In the genomic region with DNA sequence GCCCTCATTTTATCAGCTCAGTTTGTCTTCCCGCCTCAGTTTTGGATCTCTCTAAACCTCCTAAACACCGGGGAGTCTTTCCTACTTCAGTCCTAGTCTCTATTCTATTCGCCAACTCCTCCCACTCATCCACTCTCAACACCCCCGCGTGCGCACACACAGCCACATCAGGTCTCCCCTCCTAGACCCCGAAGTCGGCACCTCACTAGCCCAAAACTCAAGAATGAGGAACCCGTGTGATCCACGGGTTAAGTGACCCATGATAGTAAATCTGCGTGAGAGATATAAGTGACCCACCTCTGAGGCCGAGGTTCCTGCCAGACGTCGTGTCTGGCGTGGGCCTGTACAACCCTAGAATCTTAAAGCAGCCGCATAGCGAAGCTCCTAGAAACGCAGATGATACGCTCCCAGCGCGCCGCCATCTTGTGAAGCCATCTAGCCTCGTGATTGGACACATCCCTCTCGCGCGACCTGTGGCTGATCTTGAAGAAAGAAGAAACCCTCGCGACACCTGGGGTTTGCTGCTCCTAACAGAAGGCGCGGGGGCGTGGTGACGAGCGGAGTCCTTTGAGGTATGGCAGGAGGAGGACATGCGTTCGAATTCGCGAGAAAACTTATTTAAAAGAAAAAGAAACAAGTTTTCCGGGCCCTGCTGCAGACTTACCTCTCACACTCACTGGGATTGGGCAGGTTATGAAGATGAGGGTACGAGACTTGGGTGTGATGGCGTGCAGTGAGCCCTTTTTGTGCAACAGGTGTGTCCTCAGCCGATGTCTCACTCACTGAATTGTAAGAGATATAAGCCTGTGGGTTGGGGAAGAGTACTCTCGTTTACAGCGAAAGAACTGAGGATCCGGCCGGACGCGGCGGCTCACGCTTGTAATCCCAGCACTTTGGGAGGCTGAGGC, we compare ENCODE assay signal across 8 cellular contexts.
DNase-seq lines count a peak whose midpoint lies in the region; ATAC-seq and TF ChIP-seq lines count a peak whose summit lies in the region.

A gene with protein sequence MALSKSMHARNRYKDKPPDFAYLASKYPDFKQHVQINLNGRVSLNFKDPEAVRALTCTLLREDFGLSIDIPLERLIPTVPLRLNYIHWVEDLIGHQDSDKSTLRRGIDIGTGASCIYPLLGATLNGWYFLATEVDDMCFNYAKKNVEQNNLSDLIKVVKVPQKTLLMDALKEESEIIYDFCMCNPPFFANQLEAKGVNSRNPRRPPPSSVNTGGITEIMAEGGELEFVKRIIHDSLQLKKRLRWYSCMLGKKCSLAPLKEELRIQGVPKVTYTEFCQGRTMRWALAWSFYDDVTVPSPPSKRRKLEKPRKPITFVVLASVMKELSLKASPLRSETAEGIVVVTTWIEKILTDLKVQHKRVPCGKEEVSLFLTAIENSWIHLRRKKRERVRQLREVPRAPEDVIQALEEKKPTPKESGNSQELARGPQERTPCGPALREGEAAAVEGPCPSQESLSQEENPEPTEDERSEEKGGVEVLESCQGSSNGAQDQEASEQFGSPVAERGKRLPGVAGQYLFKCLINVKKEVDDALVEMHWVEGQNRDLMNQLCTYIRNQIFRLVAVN (minus strand): TSS at position 427 of the 908 bp plus-strand sequence. CDS start 9,557 bp downstream, outside the sequence.

- H4K20me1 ChIP-seq in OCI-LY3 (ENCODE audit: insufficient read depth, low read length) = no peaks in the 10 kb centered on the region

- peak within 1 kb of the TSS; percentile 78 for H3K4me2 ChIP-seq in OCI-LY3 (ENCODE audit: low read length)

- TF ChIP-seq CTCF in OCI-LY3 (IDR thresholded peaks at IDR 0.05; ENCODE audit: low read depth, low read length) = no peak

- peak within 1 kb of the TSS; percentile 81 for H3K9ac ChIP-seq in OCI-LY3 (ENCODE audit: low read length)

- peaks cover 6% of the 10 kb centered on the region; the same call in 1 of the 2 replicates for H3K4me1 ChIP-seq in OCI-LY3 (ENCODE audit: low read length)

- peak within 1 kb of the TSS; percentile 92 for H3K27ac ChIP-seq in OCI-LY3 (ENCODE audit: low read length)

- no peaks in the 10 kb centered on the region for H3K27me3 ChIP-seq in OCI-LY3 (ENCODE audit: low read depth, low read length)

- peaks cover 39% of the 10 kb centered on the region for H3K79me2 ChIP-seq in OCI-LY3 (ENCODE audit: low read length)

- peak within 1 kb of the TSS; percentile 93 for H2AFZ ChIP-seq in OCI-LY3 (ENCODE audit: low read depth, low read length)

- no peaks in the 10 kb centered on the region for H3K9me3 ChIP-seq in OCI-LY3 (ENCODE audit: insufficient read depth, low read length)

- peaks cover 10% of the 10 kb centered on the region for H3K36me3 ChIP-seq in OCI-LY3 (replicated peaks; ENCODE audit: low read depth, low read length)

- peak; percentile 97 for ATAC-seq in GM21528 (IDR thresholded peaks at IDR 0.05; ENCODE audit: low FRiP score, unreplicated experiment)

- H3K4me3 ChIP-seq in OCI-LY3 (ENCODE audit: low read length) = peak within 1 kb of the TSS; percentile 94

- DNase-seq in DMS 273 treated with DMSO at 0.1 percent for 48 hours (lab: John Stamatoyannopoulos, UW) = peak; percentile 93
- peak; percentile 93 for DNase-seq in HuH-7.5 (ENCODE audit: low spot score)
- peak; percentile 97 for DNase-seq in activated CD8-positive, alpha-beta memory T cell treated with anti-CD3 and anti-CD28 coated beads, Interleukin-2, amount 50 U/mL, for 4 hours
- DNase-seq in epidermal melanocyte (ENCODE audit: insufficient read length, low spot score) = peak; percentile 99
- DNase-seq in midbrain (lab: John Stamatoyannopoulos, UW) = peak; percentile 88
- peak; percentile 89 to 95 for DNase-seq in stimulated activated CD8-positive, alpha-beta memory T cell treated with anti-CD3 and anti-CD28 coated beads, Interleukin-2, amount 100 ng/mL, for 1 hour (ENCODE audit: low read depth in 2 of 2)

Comparison
In these comparisons a context has a peak if more than half of its experiments do, and no peak if none do; other contexts are left out.
1. Peak in every context shown above with its lines: DNase-seq, ATAC-seq, H3K4me3 ChIP-seq and H3K27ac ChIP-seq.